ENCODE assay signal across 8 cellular contexts in the genomic region with DNA sequence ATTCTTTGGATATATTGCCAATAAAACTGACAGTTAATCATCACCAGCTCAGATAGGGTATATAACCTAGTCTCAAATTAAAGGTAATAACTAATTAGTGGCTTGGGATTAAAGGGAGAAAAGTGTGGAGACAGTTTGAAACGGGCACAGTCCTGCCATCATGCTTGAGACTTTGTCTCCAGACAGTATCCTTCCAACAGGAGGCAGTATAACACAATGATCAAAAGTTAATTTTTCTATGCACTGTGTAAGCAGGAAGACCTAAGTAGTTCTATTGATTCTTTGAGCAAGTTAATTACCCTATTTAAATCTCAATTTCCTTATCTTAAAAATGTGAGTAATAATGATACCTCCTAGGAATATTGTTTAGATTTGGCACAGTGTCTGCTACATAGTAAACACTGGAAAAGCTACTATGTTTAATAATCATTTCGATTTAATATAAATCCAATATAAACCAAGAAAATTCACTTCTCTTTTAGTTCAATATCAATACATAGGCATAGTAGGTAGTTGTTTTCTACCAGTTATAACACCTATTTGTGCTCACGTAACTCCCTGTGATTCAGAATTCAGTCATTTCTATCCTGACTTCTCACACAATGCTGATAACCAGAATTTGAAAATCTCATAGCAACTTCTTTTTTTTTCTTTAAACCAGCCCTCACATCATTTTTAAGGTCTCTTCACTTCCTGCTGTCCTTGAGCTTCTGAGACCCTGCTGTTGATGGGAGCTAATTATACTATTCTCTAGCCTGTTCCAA. TPM values are rescaled to one million over a fixed set of nuclear protein-coding genes. Genes with fewer than 3 reads are reported as not detected.
A peak's percentile ranks its signal among the peaks of the same experiment; 100 is the strongest.
DNase-seq lines count a peak whose midpoint lies in the region; ATAC-seq and TF ChIP-seq lines count a peak whose summit lies in the region.

No MANE protein-coding gene starts in this region.

- H3K79me2 ChIP-seq in OCI-LY7 (ENCODE audit: insufficient read depth, low read depth, low read length): no peaks in the 10 kb centered on the region

- H3K27ac ChIP-seq in OCI-LY7 (ENCODE audit: low read depth, low read length, poor library complexity, severe bottlenecking) (no peak overlapping the region), dorsolateral prefrontal cortex (peak overlapping the region in 32 of 59 donors; percentile 2 to 87 (median 44)), mesenchymal stem cell (ENCODE audit: low read length, poor library complexity, severe bottlenecking) (no peak overlapping the region)

- H3K4me2 ChIP-seq in OCI-LY7 (ENCODE audit: low read length): no peak overlapping the region
- no peak overlapping the region for H3K4me2 ChIP-seq in mesenchymal stem cell (ENCODE audit: low read length, poor library complexity, severe bottlenecking)

- H3K9me2 ChIP-seq in OCI-LY7 (ENCODE audit: insufficient read depth, low read length): no peaks in the 10 kb centered on the region

- intact Hi-C loops in OCI-LY7 (cut with micrococcal nuclease; ENCODE audit: unreplicated experiment) (loop anchor here (1.0 kb wide), 1 partner anchor 53 kb away; a partner anchor contains a TSS), dorsolateral prefrontal cortex (cut with DNase I) (loop anchor here in 1 of 2 donors (1.0 kb wide), 1 partner anchor 54 kb away; no protein-coding TSS in a partner anchor)

- H4K91ac ChIP-seq in mesenchymal stem cell (ENCODE audit: low read length): no peak overlapping the region

- POLR2A ChIA-PET in OCI-LY7 (lab: Charles Lee): interaction anchor here (0.7 to 1.2 kb wide), 4 partner anchors 26 to 453 kb away, joined by 3 to 4 read pairs (median 4); a partner anchor contains a TSS

- no peak overlapping the region for H3K14ac ChIP-seq in mesenchymal stem cell (ENCODE audit: low read length in 2 of 2)

- H3K4me3 ChIP-seq in OCI-LY7 (ENCODE audit: low read depth, low read length, poor library complexity, severe bottlenecking) (no peak overlapping the region), dorsolateral prefrontal cortex (no peak overlapping the region), mesenchymal stem cell (ENCODE audit: insufficient read depth in 1 of 2, low read depth in 1 of 2, low read length in 2 of 2) (no peak overlapping the region)

- WGBS in mesenchymal stem cell: 95% methylated on average over 1 of the region's 3 CpGs

- DNase-seq in D341Med (ENCODE audit: low spot score): peak; percentile 52
- peak; percentile 48 for DNase-seq in OCI-LY7 (ENCODE audit: low spot score)
- no peak for DNase-seq in dorsolateral prefrontal cortex
- DNase-seq in mesenchymal stem cell: peak; percentile 54
- DNase-seq in activated effector memory CD4-positive, alpha-beta T cell treated with anti-CD3 and anti-CD28 coated beads, Interleukin-2, amount 50 U/mL, for 16 hours: no peak
- no peak for DNase-seq in NK-92 treated with Interleukin-12 subunit alpha and Interleukin-12 subunit beta, amount 100 ng/mL, for 24 hours (lab: John Stamatoyannopoulos, UW)

- peak overlapping the region; percentile 27 for H3K9ac ChIP-seq in mesenchymal stem cell (ENCODE audit: low read length)

- no peaks in the 10 kb centered on the region for H4K20me1 ChIP-seq in OCI-LY7 (ENCODE audit: insufficient read depth, low read length)

- H3K4ac ChIP-seq in mesenchymal stem cell (ENCODE audit: low read depth in 1 of 2, low read length in 2 of 2): no peak overlapping the region

- no peaks in the 10 kb centered on the region for H3K79me1 ChIP-seq in mesenchymal stem cell (replicated peaks; ENCODE audit: low read length, poor library complexity, severe bottlenecking)

- TF ChIP-seq CTCF in OCI-LY7 (conservative IDR thresholded peaks at IDR 0.05; ENCODE audit: low read length): peak; percentile 83
- peak; percentile 49 to 99 (median 79) for TF ChIP-seq CTCF in dorsolateral prefrontal cortex (IDR thresholded peaks at IDR 0.05 in 54 of 56, conservative IDR thresholded peaks at IDR 0.05 in 2 of 56; ENCODE audit: low read depth in 1 of 56, partially characterized antibody in 56 of 56)

- no peak overlapping the region for H2BK120ac ChIP-seq in mesenchymal stem cell (ENCODE audit: low read depth, low read length)

- CTCF ChIA-PET in OCI-LY7 (lab: Charles Lee; ENCODE audit: unreplicated experiment): interaction anchor here (1.8 kb wide), 1 partner anchor 57 kb away, joined by 8 read pairs; no protein-coding TSS in a partner anchor

- H3K9me3 ChIP-seq in OCI-LY7 (ENCODE audit: low read length) (no peaks in the 10 kb centered on the region), mesenchymal stem cell (ENCODE audit: control insufficient read depth, low read length) (no peaks in the 10 kb centered on the region)

- H2AK5ac ChIP-seq in mesenchymal stem cell (ENCODE audit: low read length, severe bottlenecking): no peak overlapping the region

- BruUV-seq in OCI-LY7 (replicated peaks; lab: Mats Ljungman, UMichigan): no TSS peak

- H3K27me3 ChIP-seq in dorsolateral prefrontal cortex: no peaks in the 10 kb centered on the region
- no peaks in the 10 kb centered on the region for H3K27me3 ChIP-seq in mesenchymal stem cell (ENCODE audit: control insufficient read depth in 1 of 2, insufficient read depth in 1 of 2, low read length in 2 of 2)

- H3K4me1 ChIP-seq in OCI-LY7 (ENCODE audit: insufficient read depth, low read length, poor library complexity, severe bottlenecking) (peaks cover 6% of the 10 kb centered on the region), mesenchymal stem cell (ENCODE audit: control insufficient read depth, insufficient read depth, low read depth, low read length) (peaks cover 2% of the 10 kb centered on the region)

- H3K36me3 ChIP-seq in OCI-LY7 (ENCODE audit: insufficient read depth, low read length) (no peaks in the 10 kb centered on the region), mesenchymal stem cell (ENCODE audit: control insufficient read depth in 1 of 2, insufficient read depth in 2 of 2, low read depth in 1 of 2, low read length in 2 of 2) (peaks cover 0 to 3% of the 10 kb centered on the region in 2 experiments)

- no peak overlapping the region for H2BK15ac ChIP-seq in mesenchymal stem cell (ENCODE audit: low read depth, poor library complexity, severe bottlenecking)

- H4K8ac ChIP-seq in mesenchymal stem cell (ENCODE audit: low read length): no peak overlapping the region

- H2AFZ ChIP-seq in OCI-LY7 (ENCODE audit: low read length) (no peak overlapping the region), mesenchymal stem cell (ENCODE audit: low read depth, low read length) (no peak overlapping the region)

- no peak overlapping the region for H2BK5ac ChIP-seq in mesenchymal stem cell (ENCODE audit: low read depth, low read length, poor library complexity, severe bottlenecking)

- H3K23ac ChIP-seq in mesenchymal stem cell (ENCODE audit: low read length in 2 of 2): no peak overlapping the region

- no peak overlapping the region for H3K18ac ChIP-seq in mesenchymal stem cell (ENCODE audit: low read depth in 1 of 2, low read length in 2 of 2)

- ATAC-seq in GM18907 (IDR thresholded peaks at IDR 0.05; ENCODE audit: unreplicated experiment) (peak; percentile 56), HG03354 (IDR thresholded peaks at IDR 0.05; ENCODE audit: poor library complexity, severe bottlenecking, unreplicated experiment) (peak; percentile 50)

- no peak overlapping the region for H2BK12ac ChIP-seq in mesenchymal stem cell (ENCODE audit: low read length in 2 of 2)

RNA-seq across cellular contexts. Expression of a gene that starts 53.7 kb away (rescaled TPM):
- total RNA-seq in OCI-LY7 (2014; rRNA removed; shearing (Covaris generic)): 2.1 and 3.8 TPM in 2 replicates
- total RNA-seq in OCI-LY7 (2022) (3.7 and 4.4 TPM in 2 replicates), dorsolateral prefrontal cortex (1 to 10 TPM; 1.1 to 6.8 (median 3.4) TPM)
- 4.8 TPM for polyA plus RNA-seq in mesenchymal stem cell (2013, experiment 1 of 2)
- 4.8 TPM for polyA plus RNA-seq in mesenchymal stem cell (2013, experiment 2 of 2)

RNA-seq across cellular contexts. Expression of a gene that starts 54.9 kb away (rescaled TPM):
- 18.0 and 30.9 TPM in 2 replicates for total RNA-seq in OCI-LY7 (2014; rRNA removed; shearing (Covaris generic))
- total RNA-seq in OCI-LY7 (2022) (28.9 and 36.8 TPM in 2 replicates), dorsolateral prefrontal cortex (10 to 100 TPM; 16.8 to 60.1 (median 33.0) TPM)
- 6.7 TPM for polyA plus RNA-seq in mesenchymal stem cell (2013, experiment 1 of 2)
- 6.9 TPM for polyA plus RNA-seq in mesenchymal stem cell (2013, experiment 2 of 2)

Comparison
In these comparisons a context has a peak if more than half of its experiments do, and no peak if none do; other contexts are left out.
1. DNase-seq: peak in D341Med (single experiment), OCI-LY7 (single experiment) and mesenchymal stem cell (single experiment); none in dorsolateral prefrontal cortex (0 of 10), activated effector memory CD4-positive, alpha-beta T cell treated with anti-CD3 and anti-CD28 coated beads, Interleukin-2, amount 50 U/mL, for 16 hours (single experiment) and NK-92 treated with Interleukin-12 subunit alpha and Interleukin-12 subunit beta, amount 100 ng/mL, for 24 hours (single experiment).
2. H3K27ac ChIP-seq: peak in dorsolateral prefrontal cortex (32 of 59); none in OCI-LY7 (single experiment) and mesenchymal stem cell (single experiment).